Comparison of ENCODE assay signal across 13 cellular contexts in genomic region chr3:57971975-57972374, GRCh38. TPM values are rescaled to one million over a fixed set of nuclear protein-coding genes. Genes with fewer than 3 reads are reported as not detected.
DNase-seq lines count a peak whose midpoint lies in the region; ATAC-seq, FAIRE-seq and TF ChIP-seq lines count a peak whose summit lies in the region.
"Had no signal": no experiment of that assay in that cellular context is flagged by ENCODE, and none has a peak within 500 bp of the region (broad histone marks: within the 10 kb centered on the region; RNA-seq: fewer than 3 reads in every experiment).

No MANE protein-coding gene starts in this region.

- H2AFZ ChIP-seq in HCT116 (ENCODE audit: low read depth, low read length, poor library complexity, severe bottlenecking) = peak overlapping the region; percentile 40

- TF ChIP-seq POLR2A in HCT116 (IDR thresholded peaks at IDR 0.05; ENCODE audit: borderline replicate concordance, extremely low read depth, insufficient read depth, insufficient read length) = no peak

- no peak for TF ChIP-seq RAD21 in HCT116 (IDR thresholded peaks at IDR 0.05; ENCODE audit: low read depth)

- H3K4me2 ChIP-seq in HCT116 (ENCODE audit: low read length) = peak overlapping the region; percentile 44

- no peak for TF ChIP-seq CTCF in HCT116 (IDR thresholded peaks at IDR 0.05 in 2 of 3, conservative IDR thresholded peaks at IDR 0.05 in 1 of 3; ENCODE audit: borderline replicate concordance in 1 of 3, insufficient read depth in 1 of 3, low read depth in 2 of 3, low read length in 2 of 3)
- TF ChIP-seq CTCF in VCaP (conservative IDR thresholded peaks at IDR 0.05) = no peak

- no peaks in the 10 kb centered on the region for H3K79me2 ChIP-seq in HCT116 (ENCODE audit: insufficient read depth, low read length)

- POLR2A ChIA-PET in HCT116 (lab: Charles Lee) = no interaction called here

- H3K4me1 ChIP-seq in HCT116 (ENCODE audit: control insufficient read depth in 1 of 2, insufficient read depth in 2 of 2, low read length in 2 of 2) (peaks cover 48 to 68% of the 10 kb centered on the region in 2 experiments), right cardiac atrium (ENCODE audit: control insufficient read depth, insufficient read depth, low read length) (no peaks in the 10 kb centered on the region), small intestine (ENCODE audit: control insufficient read depth in 2 of 2, insufficient read depth in 1 of 2, low read depth in 1 of 2, low read length in 1 of 2) (peaks cover 0 to 2% of the 10 kb centered on the region in 2 donors)

- H3K27ac ChIP-seq in HCT116 (ENCODE audit: low read depth, low read length) (peak overlapping the region; percentile 25; the same call in 1 of the 2 replicates), VCaP (peak overlapping the region; percentile 100), right cardiac atrium (ENCODE audit: low read length) (peak overlapping the region; percentile 26), small intestine (ENCODE audit: low read depth in 1 of 2, low read length in 1 of 2) (peak overlapping the region; percentile 92 to 99)
- H3K27ac ChIP-seq: WERI-Rb-1 had no signal

- H3K4me3 ChIP-seq in HCT116 (replicated peaks in 1 of 2; ENCODE audit: low read depth in 1 of 2, low read length in 2 of 2) = no peak overlapping the region
- H3K4me3 ChIP-seq in right cardiac atrium (ENCODE audit: low read length) = no peak overlapping the region
- no peak overlapping the region for H3K4me3 ChIP-seq in small intestine (ENCODE audit: low read depth in 1 of 2, low read length in 2 of 2)

- RAD21 ChIA-PET in HCT116 (lab: Charles Lee; ENCODE audit: low non-redundant PET in 1 of 2, low total read pairs in 2 of 2, uncharacterized antibody in 2 of 2, unreplicated experiment in 2 of 2) = no interaction called here

- H4K20me1 ChIP-seq in HCT116 (ENCODE audit: insufficient read depth) = no peaks in the 10 kb centered on the region

- H3K9me3 ChIP-seq in HCT116 (ENCODE audit: control insufficient read depth in 1 of 2, insufficient read depth in 1 of 2, low read depth in 1 of 2, low read length in 2 of 2) (no peaks in the 10 kb centered on the region), right cardiac atrium (ENCODE audit: control insufficient read depth, low read length) (no peaks in the 10 kb centered on the region), small intestine (ENCODE audit: control insufficient read depth, low read depth) (no peaks in the 10 kb centered on the region)

- no peaks in the 10 kb centered on the region for H3K9me2 ChIP-seq in HCT116 (ENCODE audit: insufficient read depth)

- no peak for FAIRE-seq in small intestine (lab: Jason Lieb, UNC)

- CTCF ChIA-PET in HCT116 (lab: Charles Lee) = no interaction called here

- ATAC-seq in HCT116 (peak; percentile 25; the same call in 1 of the 2 replicates), right cardiac atrium (peak; percentile 10 to 25)

- no peaks in the 10 kb centered on the region for H3K36me3 ChIP-seq in HCT116 (ENCODE audit: control insufficient read depth in 1 of 2, insufficient read depth in 2 of 2, low read length in 2 of 2)
- H3K36me3 ChIP-seq in small intestine (ENCODE audit: control insufficient read depth in 2 of 2, insufficient read depth in 2 of 2, low read length in 2 of 2) = no peaks in the 10 kb centered on the region
- H3K36me3 ChIP-seq: WERI-Rb-1 had no signal

- 67% methylated on average over 4 of the region's 4 CpGs for WGBS in right cardiac atrium
- WGBS in small intestine, 3 donors = 7 to 45% (median 31%) methylated on average over 4 of the region's 4 CpGs

- BruUV-seq in HCT116 (replicated peaks; lab: Mats Ljungman, UMichigan) = no TSS peak

- no peak overlapping the region for H3K9ac ChIP-seq in HCT116 (ENCODE audit: low read length)

- H3K27me3 ChIP-seq in HCT116 (ENCODE audit: insufficient read depth, low read length) (no peaks in the 10 kb centered on the region), right cardiac atrium (ENCODE audit: control insufficient read depth, insufficient read depth) (no peaks in the 10 kb centered on the region), small intestine (ENCODE audit: control insufficient read depth in 2 of 2, insufficient read depth in 2 of 2, low read length in 2 of 2) (no peaks in the 10 kb centered on the region)

- DNase-seq in HCT116 (ENCODE audit: low read depth, low spot score) (no peak), right cardiac atrium (peak; percentile 42 to 76 (median 63)), small intestine (peak; percentile 99), middle frontal gyrus (ENCODE audit: extremely low spot score, low spot score) (no peak), GM19238 (ENCODE audit: insufficient read length, low spot score) (no peak), T-helper 1 cell (no peak)
- DNase-seq in stimulated activated CD4-positive, alpha-beta T cell treated with anti-CD3 and anti-CD28 coated beads, Interleukin-12 subunit alpha, Interleukin-12 subunit beta, amount 100 ng/mL, for 4 hours = no peak
- DNase-seq: activated naive CD4-positive, alpha-beta T cell treated with Interleukin-2 at 50 U/mL for 16 hours; CD4-positive, alpha-beta T cell; NCI-H2029; stimulated activated CD8-positive, alpha-beta memory T cell treated with anti-CD3 and anti-CD28 coated beads, Interleukin-4, amount 100 ng/mL, for 48 hours; WERI-Rb-1 had no signal

- intact Hi-C loops in HCT116 (cut with micrococcal nuclease) = no loop called here
- intact Hi-C loops in right cardiac atrium (cut with DNase I) = no loop called here

TF ChIP-seq in HCT116, 20 proteins besides CTCF, POLR2A, EP300 and RAD21 (continues in another document):
- TF ChIP-seq JUND (IDR thresholded peaks at IDR 0.05) (no peak), CBX3 (IDR thresholded peaks at IDR 0.05; ENCODE audit: low read depth) (no peak), ZFX (IDR thresholded peaks at IDR 0.05) (no peak), YY1 (IDR thresholded peaks at IDR 0.05; ENCODE audit: extremely low read depth, insufficient replicate concordance, low read depth, low read length) (no peak), POLR2AphosphoS5 (IDR thresholded peaks at IDR 0.05; ENCODE audit: low read depth, low read length) (no peak), ELF1 (IDR thresholded peaks at IDR 0.05; ENCODE audit: borderline replicate concordance, low read depth) (no peak), ZNF274 (IDR thresholded peaks at IDR 0.05; ENCODE audit: low read depth, low read length) (no peak), EZH2phosphoT487 (IDR thresholded peaks at IDR 0.05; ENCODE audit: borderline replicate concordance) (no peak), EZH2 (IDR thresholded peaks at IDR 0.05) (no peak), TCF7L2 (IDR thresholded peaks at IDR 0.05; ENCODE audit: borderline replicate concordance, extremely low read depth, insufficient read depth, insufficient read length) (no peak), SRF (IDR thresholded peaks at IDR 0.05; ENCODE audit: low read depth) (no peak), EGR1 (IDR thresholded peaks at IDR 0.05; ENCODE audit: low read depth) (no peak), FOSL1 (IDR thresholded peaks at IDR 0.05; ENCODE audit: low read depth) (no peak), CEBPB (IDR thresholded peaks at IDR 0.05; ENCODE audit: low read depth) (no peak), SIN3A (IDR thresholded peaks at IDR 0.05; ENCODE audit: low read depth) (no peak)
- TF ChIP-seq, protein P1, sequence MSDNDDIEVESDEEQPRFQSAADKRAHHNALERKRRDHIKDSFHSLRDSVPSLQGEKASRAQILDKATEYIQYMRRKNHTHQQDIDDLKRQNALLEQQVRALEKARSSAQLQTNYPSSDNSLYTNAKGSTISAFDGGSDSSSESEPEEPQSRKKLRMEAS (IDR thresholded peaks at IDR 0.05) = no peak
- TF ChIP-seq, protein P2, sequence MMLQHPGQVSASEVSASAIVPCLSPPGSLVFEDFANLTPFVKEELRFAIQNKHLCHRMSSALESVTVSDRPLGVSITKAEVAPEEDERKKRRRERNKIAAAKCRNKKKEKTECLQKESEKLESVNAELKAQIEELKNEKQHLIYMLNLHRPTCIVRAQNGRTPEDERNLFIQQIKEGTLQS (IDR thresholded peaks at IDR 0.05) = no peak
- TF ChIP-seq, protein P3, sequence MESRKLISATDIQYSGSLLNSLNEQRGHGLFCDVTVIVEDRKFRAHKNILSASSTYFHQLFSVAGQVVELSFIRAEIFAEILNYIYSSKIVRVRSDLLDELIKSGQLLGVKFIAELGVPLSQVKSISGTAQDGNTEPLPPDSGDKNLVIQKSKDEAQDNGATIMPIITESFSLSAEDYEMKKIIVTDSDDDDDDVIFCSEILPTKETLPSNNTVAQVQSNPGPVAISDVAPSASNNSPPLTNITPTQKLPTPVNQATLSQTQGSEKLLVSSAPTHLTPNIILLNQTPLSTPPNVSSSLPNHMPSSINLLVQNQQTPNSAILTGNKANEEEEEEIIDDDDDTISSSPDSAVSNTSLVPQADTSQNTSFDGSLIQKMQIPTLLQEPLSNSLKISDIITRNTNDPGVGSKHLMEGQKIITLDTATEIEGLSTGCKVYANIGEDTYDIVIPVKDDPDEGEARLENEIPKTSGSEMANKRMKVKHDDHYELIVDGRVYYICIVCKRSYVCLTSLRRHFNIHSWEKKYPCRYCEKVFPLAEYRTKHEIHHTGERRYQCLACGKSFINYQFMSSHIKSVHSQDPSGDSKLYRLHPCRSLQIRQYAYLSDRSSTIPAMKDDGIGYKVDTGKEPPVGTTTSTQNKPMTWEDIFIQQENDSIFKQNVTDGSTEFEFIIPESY (IDR thresholded peaks at IDR 0.05; ENCODE audit: extremely low read depth, insufficient replicate concordance, low read length) = no peak

RNA-seq across cellular contexts. Expression of gene FLNB, which starts 36.2 kb away (rescaled TPM):
- total RNA-seq in HCT116 (2021; ENCODE audit: unreplicated experiment) (116 TPM), right cardiac atrium (10 to 100 TPM; 22.9 to 44.9 (median 29.0) TPM)
- 149 and 179 TPM in 2 replicates for polyA plus RNA-seq in HCT116 (2012)
- polyA plus RNA-seq in right cardiac atrium (36.9 TPM), small intestine (100 to 1,000 TPM; 137 to 335 (median 268) TPM)

Comparison
In these comparisons a context has a peak if more than half of its experiments do, and no peak if none do; other contexts are left out.
1. DNase-seq: peak in right cardiac atrium (3 of 3) and small intestine (single experiment); none in HCT116 (single experiment), middle frontal gyrus (single experiment), GM19238 (single experiment), T-helper 1 cell (0 of 5) and stimulated activated CD4-positive, alpha-beta T cell treated with anti-CD3 and anti-CD28 coated beads, Interleukin-12 subunit alpha, Interleukin-12 subunit beta, amount 100 ng/mL, for 4 hours (single experiment).
2. H3K27ac ChIP-seq: peak in every context shown above with its lines; median percentile 100 in VCaP; 96 in small intestine; 26 in right cardiac atrium; 25 in HCT116.